In genomic region chr11:83257638-83258229, GRCh38 we compare ENCODE assay signal across 11 cellular contexts. TPM values are rescaled to one million over a fixed set of nuclear protein-coding genes. Genes with fewer than 3 reads are reported as not detected.
A peak's percentile ranks its signal among the peaks of the same experiment; 100 is the strongest.
DNase-seq lines count a peak whose midpoint lies in the region; ATAC-seq and TF ChIP-seq lines count a peak whose summit lies in the region.
"Had no signal": no experiment of that assay in that cellular context is flagged by ENCODE, and none has a peak within 500 bp of the region (broad histone marks: within the 10 kb centered on the region; RNA-seq: fewer than 3 reads in every experiment).

No MANE protein-coding gene starts in this region.

- TF ChIP-seq RAD21 in SK-N-SH (IDR thresholded peaks at IDR 0.05; ENCODE audit: low read length): no peak

- peaks cover 0 to 10% of the 10 kb centered on the region in 2 experiments; a peak in 1 of 4 replicates for H3K4me1 ChIP-seq in SK-N-SH (ENCODE audit: control insufficient read depth in 1 of 2, insufficient read depth in 2 of 2, low read depth in 1 of 2, low read length in 1 of 2)
- H3K4me1 ChIP-seq in skeletal muscle satellite cell (ENCODE audit: control insufficient read depth, insufficient read depth, low read length): peaks cover 29% of the 10 kb centered on the region
- H3K4me1 ChIP-seq in suprapubic skin: no peaks in the 10 kb centered on the region

- CTCF ChIA-PET in SK-N-SH (lab: Yijun Ruan, JAX): interaction anchor here (0.7 to 5.1 kb wide), 5 partner anchors 8 to 562 kb away, joined by 3 to 41 read pairs (median 3); no protein-coding TSS in a partner anchor

- TF ChIP-seq POLR2A in suprapubic skin (IDR thresholded peaks at IDR 0.05): no peak

- H3K36me3 ChIP-seq in SK-N-SH (replicated peaks in 1 of 2; ENCODE audit: control insufficient read depth in 1 of 2, insufficient read depth in 2 of 2, low read length in 1 of 2) (peaks cover 70 to 72% of the 10 kb centered on the region in 2 experiments), skeletal muscle satellite cell (ENCODE audit: insufficient read depth, low read length) (peaks cover 28% of the 10 kb centered on the region), suprapubic skin (peaks cover 31% of the 10 kb centered on the region)

- no peaks in the 10 kb centered on the region for H3K9me3 Mint-ChIP-seq in activated T-cell treated with anti-CD3 and anti-CD28 coated beads, Interleukin-2, amount 50 U/mL, for 72 hours

- no peaks in the 10 kb centered on the region for H3K27me3 Mint-ChIP-seq in activated T-cell treated with anti-CD3 and anti-CD28 coated beads, Interleukin-2, amount 50 U/mL, for 72 hours (ENCODE audit: low read depth)

- H3K4me3 Mint-ChIP-seq in activated T-cell treated with anti-CD3 and anti-CD28 coated beads, Interleukin-2, amount 50 U/mL, for 72 hours: no peak overlapping the region

- ATAC-seq in HG03354 (IDR thresholded peaks at IDR 0.05; ENCODE audit: poor library complexity, severe bottlenecking, unreplicated experiment) (no peak), HG03565 (IDR thresholded peaks at IDR 0.05; ENCODE audit: unreplicated experiment) (no peak)
- ATAC-seq in activated T-cell treated with anti-CD3 and anti-CD28 coated beads, Interleukin-2, amount 50 U/mL, for 72 hours (replicated peaks in 1 of 2): no peak

- peaks cover 0 to 3% of the 10 kb centered on the region in 2 donors for H3K36me3 Mint-ChIP-seq in activated T-cell treated with anti-CD3 and anti-CD28 coated beads, Interleukin-2, amount 50 U/mL, for 72 hours (ENCODE audit: insufficient read depth in 2 of 2)

- H3K9ac ChIP-seq in SK-N-SH: no peak overlapping the region
- peak overlapping the region; percentile 38 for H3K9ac ChIP-seq in skeletal muscle satellite cell (ENCODE audit: low read depth, low read length)

- H3K4me3 ChIP-seq in SK-N-SH (ENCODE audit: low read depth in 2 of 2, low read length in 1 of 2): no peak overlapping the region
- H3K4me3 ChIP-seq in fibroblast of the aortic adventitia (ENCODE audit: low read depth, low read length): no peak overlapping the region
- H3K4me3 ChIP-seq in skeletal muscle satellite cell (ENCODE audit: low read length): peak overlapping the region; percentile 16
- no peak overlapping the region for H3K4me3 ChIP-seq in suprapubic skin
- H3K4me3 ChIP-seq: lung had no signal

- H3K4me1 Mint-ChIP-seq in activated T-cell treated with anti-CD3 and anti-CD28 coated beads, Interleukin-2, amount 50 U/mL, for 72 hours (ENCODE audit: low read depth): no peaks in the 10 kb centered on the region

- no peak overlapping the region for H3K27ac ChIP-seq in SK-N-SH (ENCODE audit: low read depth in 2 of 2, low read length in 1 of 2)
- H3K27ac ChIP-seq in suprapubic skin: no peak overlapping the region

- H3F3A ChIP-seq in SK-N-SH (replicated peaks; ENCODE audit: insufficient read depth): no peaks in the 10 kb centered on the region

- H3K27me3 ChIP-seq in SK-N-SH (ENCODE audit: insufficient read depth) (no peaks in the 10 kb centered on the region), skeletal muscle satellite cell (ENCODE audit: control insufficient read depth, insufficient read depth, low read length) (no peaks in the 10 kb centered on the region), suprapubic skin (no peaks in the 10 kb centered on the region)

- DNase-seq in H4 (ENCODE audit: low spot score): peak; percentile 84
- no peak for DNase-seq in SK-N-SH
- peak; percentile 78 for DNase-seq in fibroblast of the aortic adventitia (ENCODE audit: low read depth)
- DNase-seq in activated T-cell treated with anti-CD3 and anti-CD28 coated beads, Interleukin-2, amount 50 U/mL, for 72 hours: no peak
- no peak for DNase-seq in suprapubic skin (ENCODE audit: low spot score in 2 of 2)
- DNase-seq: GF-D8; stimulated activated naive CD4-positive, alpha-beta T cell treated with Interleukin-2 at 50 U/mL for 16 hours had no signal

- 96% methylated on average over 3 of the region's 3 CpGs for WGBS in SK-N-SH (ENCODE audit: low lambda C conversion rate)
- WGBS in suprapubic skin: 89% methylated on average over 3 of the region's 3 CpGs

- no peaks in the 10 kb centered on the region; the same call in 1 of the 2 replicates for H3K79me2 ChIP-seq in SK-N-SH (ENCODE audit: insufficient read depth)

- TF ChIP-seq EP300 in SK-N-SH (IDR thresholded peaks at IDR 0.05; ENCODE audit: borderline replicate concordance in 1 of 2, low read depth in 1 of 2, low read length in 1 of 2) (no peak), suprapubic skin (IDR thresholded peaks at IDR 0.05) (no peak)

- H3K9me3 ChIP-seq in SK-N-SH (no peaks in the 10 kb centered on the region), skeletal muscle satellite cell (replicated peaks; ENCODE audit: low read length) (no peaks in the 10 kb centered on the region), suprapubic skin (no peaks in the 10 kb centered on the region)

- H2AFZ ChIP-seq in SK-N-SH (ENCODE audit: low read depth): no peak overlapping the region

- H4K20me1 ChIP-seq in SK-N-SH (ENCODE audit: insufficient read depth): no peaks in the 10 kb centered on the region

- H3K27ac Mint-ChIP-seq in activated T-cell treated with anti-CD3 and anti-CD28 coated beads, Interleukin-2, amount 50 U/mL, for 72 hours: no peak overlapping the region

- H3K9me2 ChIP-seq in SK-N-SH: no peaks in the 10 kb centered on the region

- POLR2A ChIA-PET in SK-N-SH (lab: Yijun Ruan, JAX): interaction anchor here (1.2 kb wide), 1 partner anchor 28 kb away, joined by 3 read pairs; the partner anchor contains the start of gene CCDC90B

- H3K4me2 ChIP-seq in SK-N-SH (no peak overlapping the region), skeletal muscle satellite cell (ENCODE audit: low read length) (peak overlapping the region; percentile 50)

- no peak for TF ChIP-seq CTCF in SK-N-SH (IDR thresholded peaks at IDR 0.05)
- no peak for TF ChIP-seq CTCF in fibroblast of the aortic adventitia (IDR thresholded peaks at IDR 0.05; ENCODE audit: insufficient read depth, low read length)
- no peak for TF ChIP-seq CTCF in suprapubic skin (IDR thresholded peaks at IDR 0.05)

TF ChIP-seq in SK-N-SH, 30 proteins besides CTCF, POLR2A, EP300 and RAD21:
- peak; percentile 28; the same call in 1 of the 2 replicates for TF ChIP-seq FOSL2 (IDR thresholded peaks at IDR 0.05; ENCODE audit: borderline replicate concordance, low read depth)
- TF ChIP-seq RFX5 (IDR thresholded peaks at IDR 0.05; ENCODE audit: low read length): no peak
TF ChIP-seq in SK-N-SH: peak in this region for 1.

RNA-seq across cellular contexts. Expression of gene CCDC90B, which starts 28.4 kb away (rescaled TPM):
- 49.8 and 90.9 TPM in 2 replicates for total RNA-seq in H4 (2014; rRNA removed; shearing (Covaris generic))
- 47.9 and 50.2 TPM in 2 replicates for polyA plus RNA-seq in SK-N-SH (2012; rRNA removed)
- 71.2 and 101 TPM in 2 replicates for polyA plus RNA-seq in SK-N-SH (2012; cell fraction: cytosol; rRNA removed)
- 20.1 and 29.7 TPM in 2 replicates for polyA plus RNA-seq in SK-N-SH (2012; cell fraction: nucleus; rRNA removed)
- total RNA-seq in fibroblast of the aortic adventitia (ENCODE audit: low replicate concordance) (78.0 and 168 TPM in 2 replicates), suprapubic skin (10 to 100 TPM; 20.6 to 34.1 (median 25.2) TPM)
- total RNA-seq in skeletal muscle satellite cell (2012; rRNA removed): 47.0 and 57.0 TPM in 2 replicates
- 10 to 100 TPM; 38.8 to 43.2 TPM for total RNA-seq in activated T-cell treated with anti-CD3 and anti-CD28 coated beads, Interleukin-2, amount 50 U/mL, for 72 hours

Comparison
In these comparisons a context has a peak if more than half of its experiments do, and no peak if none do; other contexts are left out.
1. DNase-seq: peak in H4 (single experiment) and fibroblast of the aortic adventitia (single experiment); none in SK-N-SH (single experiment), activated T-cell treated with anti-CD3 and anti-CD28 coated beads, Interleukin-2, amount 50 U/mL, for 72 hours (0 of 2) and suprapubic skin (0 of 2).